Comparison of ENCODE assay signal across 2 cellular contexts in genomic region chr10:132960651-132961419, GRCh38.
TF ChIP-seq lines count a peak whose summit lies in the region.

No MANE protein-coding gene starts in this region.

TF ChIP-seq in SK-N-SH, 30 proteins besides CTCF, POLR2A, EP300 and RAD21:
- no peak for TF ChIP-seq MXI1 (IDR thresholded peaks at IDR 0.05; ENCODE audit: low read depth, low read length)
- TF ChIP-seq NFIC (IDR thresholded peaks at IDR 0.05; ENCODE audit: borderline replicate concordance), result no peak
- no peak for TF ChIP-seq MAX (IDR thresholded peaks at IDR 0.05; ENCODE audit: low read depth)
- TF ChIP-seq ELF1 (IDR thresholded peaks at IDR 0.05), result no peak
- TF ChIP-seq CHD2 (IDR thresholded peaks at IDR 0.05; ENCODE audit: low read length, partially characterized antibody), result no peak
- TF ChIP-seq RFX5 (IDR thresholded peaks at IDR 0.05; ENCODE audit: low read length), result no peak
- no peak for TF ChIP-seq FOXJ3 (CRISPR knock-in tag; IDR thresholded peaks at IDR 0.05)
- no peak for TF ChIP-seq FOXM1 (IDR thresholded peaks at IDR 0.05; ENCODE audit: low read depth)
- TF ChIP-seq EZH2phosphoT487 (IDR thresholded peaks at IDR 0.05; ENCODE audit: borderline replicate concordance, low read depth), result no peak
- no peak for TF ChIP-seq NRF1 (IDR thresholded peaks at IDR 0.05; ENCODE audit: low read depth, low read length)
- TF ChIP-seq IRF3 (IDR thresholded peaks at IDR 0.05; ENCODE audit: low read depth, low read length), result no peak

TF ChIP-seq in SK-N-SH treated with all-trans-retinoic acid at 6 μM for 48 hours, 23 proteins besides CTCF, POLR2A, EP300 and RAD21 (continued from another document):
- TF ChIP-seq CREB5 (CRISPR knock-in tag; IDR thresholded peaks at IDR 0.05; ENCODE audit: low read depth) (no peak), GLIS3 (CRISPR knock-in tag; IDR thresholded peaks at IDR 0.05) (no peak), ZFP3 (CRISPR knock-in tag; IDR thresholded peaks at IDR 0.05) (no peak), CSDC2 (CRISPR knock-in tag; IDR thresholded peaks at IDR 0.05) (no peak), ARNTL (CRISPR knock-in tag; IDR thresholded peaks at IDR 0.05; ENCODE audit: borderline replicate concordance, low read depth) (no peak), ZNF565 (CRISPR knock-in tag; conservative IDR thresholded peaks at IDR 0.05; ENCODE audit: low read depth) (no peak), OSR1 (CRISPR knock-in tag; IDR thresholded peaks at IDR 0.05) (no peak), PPARA (CRISPR knock-in tag; IDR thresholded peaks at IDR 0.05; ENCODE audit: borderline replicate concordance) (no peak), SNAI2 (CRISPR knock-in tag; IDR thresholded peaks at IDR 0.05) (no peak), ZNF70 (CRISPR knock-in tag; IDR thresholded peaks at IDR 0.05) (no peak), RARB (CRISPR knock-in tag; IDR thresholded peaks at IDR 0.05) (no peak), BACH2 (CRISPR knock-in tag; IDR thresholded peaks at IDR 0.05; ENCODE audit: borderline replicate concordance) (no peak), ZFP30 (CRISPR knock-in tag; IDR thresholded peaks at IDR 0.05) (no peak), CSRNP3 (CRISPR knock-in tag; IDR thresholded peaks at IDR 0.05) (no peak), ZNF8 (CRISPR knock-in tag; IDR thresholded peaks at IDR 0.05) (no peak), ISL1 (CRISPR knock-in tag; IDR thresholded peaks at IDR 0.05) (no peak)
- TF ChIP-seq, protein P1, sequence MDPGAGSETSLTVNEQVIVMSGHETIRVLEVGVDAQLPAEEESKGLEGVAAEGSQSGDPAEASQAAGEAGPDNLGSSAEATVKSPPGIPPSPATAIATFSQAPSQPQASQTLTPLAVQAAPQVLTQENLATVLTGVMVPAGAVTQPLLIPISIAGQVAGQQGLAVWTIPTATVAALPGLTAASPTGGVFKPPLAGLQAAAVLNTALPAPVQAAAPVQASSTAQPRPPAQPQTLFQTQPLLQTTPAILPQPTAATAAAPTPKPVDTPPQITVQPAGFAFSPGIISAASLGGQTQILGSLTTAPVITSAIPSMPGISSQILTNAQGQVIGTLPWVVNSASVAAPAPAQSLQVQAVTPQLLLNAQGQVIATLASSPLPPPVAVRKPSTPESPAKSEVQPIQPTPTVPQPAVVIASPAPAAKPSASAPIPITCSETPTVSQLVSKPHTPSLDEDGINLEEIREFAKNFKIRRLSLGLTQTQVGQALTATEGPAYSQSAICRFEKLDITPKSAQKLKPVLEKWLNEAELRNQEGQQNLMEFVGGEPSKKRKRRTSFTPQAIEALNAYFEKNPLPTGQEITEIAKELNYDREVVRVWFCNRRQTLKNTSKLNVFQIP (CRISPR knock-in tag; IDR thresholded peaks at IDR 0.05; ENCODE audit: borderline replicate concordance, low read depth), result no peak
- TF ChIP-seq, protein P2, sequence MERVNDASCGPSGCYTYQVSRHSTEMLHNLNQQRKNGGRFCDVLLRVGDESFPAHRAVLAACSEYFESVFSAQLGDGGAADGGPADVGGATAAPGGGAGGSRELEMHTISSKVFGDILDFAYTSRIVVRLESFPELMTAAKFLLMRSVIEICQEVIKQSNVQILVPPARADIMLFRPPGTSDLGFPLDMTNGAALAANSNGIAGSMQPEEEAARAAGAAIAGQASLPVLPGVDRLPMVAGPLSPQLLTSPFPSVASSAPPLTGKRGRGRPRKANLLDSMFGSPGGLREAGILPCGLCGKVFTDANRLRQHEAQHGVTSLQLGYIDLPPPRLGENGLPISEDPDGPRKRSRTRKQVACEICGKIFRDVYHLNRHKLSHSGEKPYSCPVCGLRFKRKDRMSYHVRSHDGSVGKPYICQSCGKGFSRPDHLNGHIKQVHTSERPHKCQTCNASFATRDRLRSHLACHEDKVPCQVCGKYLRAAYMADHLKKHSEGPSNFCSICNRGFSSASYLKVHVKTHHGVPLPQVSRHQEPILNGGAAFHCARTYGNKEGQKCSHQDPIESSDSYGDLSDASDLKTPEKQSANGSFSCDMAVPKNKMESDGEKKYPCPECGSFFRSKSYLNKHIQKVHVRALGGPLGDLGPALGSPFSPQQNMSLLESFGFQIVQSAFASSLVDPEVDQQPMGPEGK (CRISPR knock-in tag; IDR thresholded peaks at IDR 0.05; ENCODE audit: borderline replicate concordance), result no peak
TF ChIP-seq in SK-N-SH treated with all-trans-retinoic acid at 6 μM for 48 hours: peak in this region for 0.
